In the genomic region with DNA sequence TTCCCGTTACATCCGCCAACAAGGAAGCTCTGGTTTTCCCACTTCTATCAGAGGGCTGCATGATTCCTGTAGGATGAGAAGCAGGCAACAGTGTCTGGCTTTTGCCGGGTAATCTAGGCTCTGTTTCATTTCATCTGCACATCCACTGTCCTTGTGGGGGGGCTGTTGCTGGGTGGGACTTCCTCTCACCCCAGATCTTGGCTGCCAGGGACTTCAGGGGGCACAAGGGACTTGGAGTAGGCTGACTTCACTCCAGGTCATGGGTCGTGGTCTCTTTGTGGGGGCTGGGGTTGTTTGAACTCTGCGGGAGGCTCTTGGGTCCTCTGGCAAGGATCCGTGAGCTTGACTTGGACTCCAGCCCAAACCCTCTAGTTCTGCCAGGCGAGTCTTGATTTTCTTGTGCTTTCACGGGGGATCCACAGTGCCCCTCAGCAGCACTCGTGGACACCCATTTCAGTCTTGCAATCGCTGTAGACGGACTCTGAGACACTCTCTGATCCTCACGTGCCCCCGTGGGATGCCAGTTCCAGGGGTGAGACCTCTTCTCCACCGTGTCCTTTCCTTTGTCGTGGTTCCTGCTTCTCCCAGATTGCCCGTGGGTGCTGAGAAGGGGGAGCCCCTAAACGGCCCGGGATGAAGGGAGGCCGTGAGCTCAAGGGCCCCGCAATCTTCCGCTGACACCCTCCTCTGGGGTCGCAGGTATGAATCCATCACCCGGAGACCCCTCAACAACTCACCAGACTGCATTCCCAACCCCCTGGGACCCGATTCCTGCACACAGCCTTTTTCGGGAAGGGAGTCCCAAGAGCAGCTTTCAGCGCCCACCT, we compare ENCODE assay signal across 12 cellular contexts. TPM values are rescaled to one million over a fixed set of nuclear protein-coding genes. Genes with fewer than 3 reads are reported as not detected.
DNase-seq lines count a peak whose midpoint lies in the region; ATAC-seq and TF ChIP-seq lines count a peak whose summit lies in the region.
"Had no signal": no experiment of that assay in that cellular context is flagged by ENCODE, and none has a peak within 500 bp of the region (broad histone marks: within the 10 kb centered on the region; RNA-seq: fewer than 3 reads in every experiment).

No MANE protein-coding gene starts in this region.

- H3K4me3 ChIP-seq in heart left ventricle = peak overlapping the region in 11 of 12 donors; percentile 34 to 69 (median 53)
- H3K4me3 ChIP-seq in endodermal cell (ENCODE audit: low read length) = no peak overlapping the region
- peak overlapping the region; percentile 41 for H3K4me3 ChIP-seq in upper lobe of right lung
- H3K4me3 ChIP-seq in hepatocyte = no peak overlapping the region
- H3K4me3 ChIP-seq: smooth muscle cell had no signal

- intact Hi-C loops in heart left ventricle (cut with DNase I) = loop anchor here in 3 of 10 donors (10.0 kb wide), 1 partner anchor 87 kb away; a partner anchor contains a TSS
- intact Hi-C loops in Right ventricle myocardium superior (cut with DNase I) = no loop called here
- intact Hi-C loops in upper lobe of right lung (cut with DNase I) = no loop called here

- H3K9me2 ChIP-seq in hepatocyte (replicated peaks; ENCODE audit: insufficient read depth) = no peaks in the 10 kb centered on the region

- ATAC-seq in heart left ventricle (no peak), Right ventricle myocardium superior (ENCODE audit: poor library complexity) (no peak), naive B cell (ENCODE audit: low read depth in 2 of 2) (no peak), upper lobe of right lung (no peak), GM19395 (IDR thresholded peaks at IDR 0.05; ENCODE audit: unreplicated experiment) (no peak), GM21825 (IDR thresholded peaks at IDR 0.05; ENCODE audit: unreplicated experiment) (no peak)

- H2AFZ ChIP-seq in hepatocyte = no peak overlapping the region

- H3K27ac ChIP-seq in heart left ventricle (peak overlapping the region in 7 of 12 donors; percentile 5 to 72 (median 34)), endodermal cell (ENCODE audit: low read depth, low read length) (no peak overlapping the region), upper lobe of right lung (no peak overlapping the region), hepatocyte (no peak overlapping the region)
- H3K27ac ChIP-seq: KMS-11 had no signal

- H3K4me1 Mint-ChIP-seq in endodermal cell = no peaks in the 10 kb centered on the region
- peaks cover 4 to 20% (median 19%) of the 10 kb centered on the region in 3 donors for H3K4me1 Mint-ChIP-seq in naive B cell
- H3K4me1 Mint-ChIP-seq: mesothelial cell of epicardium had no signal

- no peak overlapping the region for H3K9ac ChIP-seq in endodermal cell (ENCODE audit: extremely low read depth, low read length, poor library complexity, severe bottlenecking)
- H3K9ac ChIP-seq: KMS-11 had no signal

- H3K27me3 Mint-ChIP-seq in endodermal cell (ENCODE audit: insufficient read depth) (peaks cover 78% of the 10 kb centered on the region), naive B cell (peaks cover 57 to 84% (median 74%) of the 10 kb centered on the region in 3 donors)

- WGBS in heart left ventricle, 4 donors = 76 to 84% (median 77%) methylated on average over 23 to 26 of the region's 26 CpGs
- 90% methylated on average over 17 to 26 of the region's 26 CpGs for WGBS in endodermal cell (ENCODE audit: insufficient coverage in 1 of 2, insufficient read length in 1 of 2), 2 experiments
- WGBS in hepatocyte (ENCODE audit: low lambda C conversion rate, missing lambda C conversion rate) = 93% methylated on average over 26 of the region's 26 CpGs

- no peaks in the 10 kb centered on the region for H4K20me1 ChIP-seq in hepatocyte (ENCODE audit: insufficient read depth, poor library complexity, severe bottlenecking)

- H3K4me2 ChIP-seq in hepatocyte = no peak overlapping the region
- H3K4me2 ChIP-seq: KMS-11, smooth muscle cell had no signal

- peaks cover 3% of the 10 kb centered on the region for H3K36me3 Mint-ChIP-seq in endodermal cell (ENCODE audit: low read depth)
- peaks cover 8 to 37% of the 10 kb centered on the region in 2 donors for H3K36me3 Mint-ChIP-seq in naive B cell
- H3K36me3 Mint-ChIP-seq: mesothelial cell of epicardium had no signal

- no peak overlapping the region for H3K4me3 Mint-ChIP-seq in endodermal cell
- H3K4me3 Mint-ChIP-seq in naive B cell = peak overlapping the region in 5 of 8 donors; percentile 19 to 80 (median 45)
- H3K4me3 Mint-ChIP-seq: mesothelial cell of epicardium had no signal

- H3K27me3 ChIP-seq in heart left ventricle (peaks cover 0 to 5% (median 0%) of the 10 kb centered on the region in 9 donors), endodermal cell (ENCODE audit: control insufficient read depth, insufficient read depth, low read length, poor library complexity, severe bottlenecking) (peaks cover 44% of the 10 kb centered on the region), upper lobe of right lung (peaks cover 19% of the 10 kb centered on the region), hepatocyte (no peaks in the 10 kb centered on the region)

- H3K36me3 ChIP-seq in heart left ventricle = no peaks in the 10 kb centered on the region
- H3K36me3 ChIP-seq in endodermal cell (ENCODE audit: control insufficient read depth, insufficient read depth, low read length) = no peaks in the 10 kb centered on the region
- no peaks in the 10 kb centered on the region for H3K36me3 ChIP-seq in upper lobe of right lung
- H3K36me3 ChIP-seq in hepatocyte (replicated peaks; ENCODE audit: insufficient read depth, low read depth) = no peaks in the 10 kb centered on the region

- peaks cover 68% of the 10 kb centered on the region for H3K9me3 Mint-ChIP-seq in endodermal cell
- peaks cover 0 to 23% (median 12%) of the 10 kb centered on the region in 7 donors for H3K9me3 Mint-ChIP-seq in naive B cell

- H3K9me3 ChIP-seq in heart left ventricle (peaks cover 0 to 5% (median 0%) of the 10 kb centered on the region in 12 donors), endodermal cell (ENCODE audit: control insufficient read depth, low read length) (no peaks in the 10 kb centered on the region), upper lobe of right lung (no peaks in the 10 kb centered on the region), hepatocyte (ENCODE audit: low read depth) (no peaks in the 10 kb centered on the region)

- H3K79me2 ChIP-seq in hepatocyte = no peaks in the 10 kb centered on the region

- TF ChIP-seq CTCF in heart left ventricle (IDR thresholded peaks at IDR 0.05) (no peak), endodermal cell (conservative IDR thresholded peaks at IDR 0.05) (no peak), upper lobe of right lung (IDR thresholded peaks at IDR 0.05) (no peak), hepatocyte (IDR thresholded peaks at IDR 0.05; ENCODE audit: poor library complexity) (no peak)

- no peak for TF ChIP-seq POLR2A in heart left ventricle (IDR thresholded peaks at IDR 0.05)

- peak in 1 of 5 donors; percentile 21 for DNase-seq in heart left ventricle
- no peak for DNase-seq in Right ventricle myocardium superior
- peak; percentile 13 for DNase-seq in endodermal cell
- no peak for DNase-seq in naive B cell
- DNase-seq in upper lobe of right lung = no peak
- DNase-seq in hepatocyte (ENCODE audit: low spot score) = no peak
- DNase-seq: NCI-H2107 had no signal

- H3K27ac Mint-ChIP-seq in endodermal cell (no peak overlapping the region), naive B cell (peak overlapping the region in 2 of 6 donors; percentile 52 to 60)
- H3K27ac Mint-ChIP-seq: mesothelial cell of epicardium had no signal

- H3K4me1 ChIP-seq in heart left ventricle (peaks cover 0 to 29% (median 0%) of the 10 kb centered on the region in 12 donors), endodermal cell (ENCODE audit: control insufficient read depth, insufficient read depth, low read length) (no peaks in the 10 kb centered on the region), upper lobe of right lung (no peaks in the 10 kb centered on the region), hepatocyte (ENCODE audit: insufficient read depth) (no peaks in the 10 kb centered on the region)

RNA-seq across cellular contexts. Expression of a gene that starts 21.4 kb away (rescaled TPM):
- total RNA-seq in heart left ventricle (1 to 10 TPM in 7 of 9 donors, under 1 TPM in 2; 0.56 to 4.2 (median 1.4) TPM), Right ventricle myocardium superior (1.5 TPM), endodermal cell (10 to 100 TPM; 15.5 to 20.5 TPM), upper lobe of right lung (2.3 TPM), hepatocyte (4.9 and 8.4 TPM in 2 replicates)
- polyA plus RNA-seq in heart left ventricle (1 to 10 TPM; 1.1 to 1.3 TPM), naive B cell (ENCODE audit: low read depth in 6 of 6) (10 to 100 TPM; 10.0 to 18.0 (median 12.6) TPM), hepatocyte (3.2 and 4.1 TPM in 2 replicates)
- polyA plus RNA-seq in endodermal cell (2013, experiment 1 of 2) = 16.2 TPM
- polyA plus RNA-seq in endodermal cell (2013, experiment 2 of 2) = 16.7 TPM

Comparison
In these comparisons a context has a peak if more than half of its experiments do, and no peak if none do; other contexts are left out.
1. H3K27ac ChIP-seq: peak in heart left ventricle (7 of 12); none in endodermal cell (single experiment), upper lobe of right lung (single experiment) and hepatocyte (single experiment).
2. H3K4me3 ChIP-seq: peak in heart left ventricle (11 of 12) and upper lobe of right lung (single experiment); none in endodermal cell (single experiment) and hepatocyte (single experiment).